9 cellular contexts compared by ENCODE assay signal in genomic region chr17:66829386-66829864, GRCh38. TPM values are rescaled to one million over a fixed set of nuclear protein-coding genes. Genes with fewer than 3 reads are reported as not detected.
DNase-seq lines count a peak whose midpoint lies in the region; ATAC-seq, FAIRE-seq and TF ChIP-seq lines count a peak whose summit lies in the region.
"Had no signal": no experiment of that assay in that cellular context is flagged by ENCODE, and none has a peak within 500 bp of the region (broad histone marks: within the 10 kb centered on the region; RNA-seq: fewer than 3 reads in every experiment).

No MANE protein-coding gene starts in this region.

- no peaks in the 10 kb centered on the region for H3K36me3 Mint-ChIP-seq in activated CD4-positive, alpha-beta T cell treated with anti-CD3 and anti-CD28 coated beads for 36 hours (ENCODE audit: low read depth)

- no peak for TF ChIP-seq CTCF in kidney (IDR thresholded peaks at IDR 0.05; ENCODE audit: borderline replicate concordance, extremely low read depth, insufficient read depth)

- CTCF ChIA-PET in activated CD4-positive, alpha-beta T cell treated with anti-CD3 and anti-CD28 coated beads for 36 hours (lab: Charles Lee), result no interaction called here

- no peak for FAIRE-seq in kidney (lab: Jason Lieb, UNC)

- intact Hi-C loops in activated CD4-positive, alpha-beta T cell treated with anti-CD3 and anti-CD28 coated beads for 36 hours (cut with DNase I, micrococcal nuclease), result no loop called here
- intact Hi-C loops in posterior vena cava (cut with DNase I) (no loop called here), kidney (cut with DNase I) (no loop called here)

- H3K4me1 ChIP-seq in SJCRH30 (peaks cover 17% of the 10 kb centered on the region), kidney (ENCODE audit: control insufficient read depth in 1 of 2, insufficient read depth in 1 of 2, low read depth in 1 of 2, low read length in 2 of 2) (peaks cover 0 to 1% of the 10 kb centered on the region in 2 donors)

- no peaks in the 10 kb centered on the region for H3K27me3 ChIP-seq in SJCRH30

- H3K4me1 Mint-ChIP-seq in activated CD4-positive, alpha-beta T cell treated with anti-CD3 and anti-CD28 coated beads for 36 hours, result no peaks in the 10 kb centered on the region

- POLR2A ChIA-PET in activated CD4-positive, alpha-beta T cell treated with anti-CD3 and anti-CD28 coated beads for 36 hours (lab: Charles Lee), result no interaction called here

- no peak overlapping the region for H3K27ac ChIP-seq in SJCRH30
- H3K27ac ChIP-seq in kidney (ENCODE audit: low read depth in 2 of 2, low read length in 2 of 2), result no peak overlapping the region

- no peaks in the 10 kb centered on the region for H3K9me3 Mint-ChIP-seq in activated CD4-positive, alpha-beta T cell treated with anti-CD3 and anti-CD28 coated beads for 36 hours (ENCODE audit: low read depth)

- no peak overlapping the region for H3K4me3 Mint-ChIP-seq in activated CD4-positive, alpha-beta T cell treated with anti-CD3 and anti-CD28 coated beads for 36 hours

- no peaks in the 10 kb centered on the region for H3K9me3 ChIP-seq in SJCRH30 (replicated peaks)
- H3K9me3 ChIP-seq in kidney (ENCODE audit: control insufficient read depth in 1 of 2, low read length in 2 of 2), result no peaks in the 10 kb centered on the region

- peaks cover 55% of the 10 kb centered on the region for H3K27me3 Mint-ChIP-seq in activated CD4-positive, alpha-beta T cell treated with anti-CD3 and anti-CD28 coated beads for 36 hours

- no peaks in the 10 kb centered on the region for H3K36me3 ChIP-seq in SJCRH30
- H3K36me3 ChIP-seq in kidney (ENCODE audit: control insufficient read depth in 1 of 2, insufficient read depth in 2 of 2, low read length in 2 of 2), result no peaks in the 10 kb centered on the region

- ATAC-seq in activated CD4-positive, alpha-beta T cell treated with anti-CD3 and anti-CD28 coated beads for 36 hours, result no peak
- ATAC-seq in HG02885 (IDR thresholded peaks at IDR 0.05; ENCODE audit: poor library complexity, unreplicated experiment), result no peak

- peak; percentile 49 for DNase-seq in activated CD4-positive, alpha-beta T cell treated with anti-CD3 and anti-CD28 coated beads for 36 hours
- no peak for DNase-seq in activated CD4-positive, alpha-beta T cell treated with anti-CD3 and anti-CD28 coated beads for 1 hour
- peak; percentile 75 to 85 for DNase-seq in SJCRH30
- DNase-seq in fibroblast of peridontal ligament (ENCODE audit: extremely low read depth), result peak; percentile 70
- DNase-seq in posterior vena cava (ENCODE audit: low spot score), result peak; percentile 75
- DNase-seq in occipital lobe (lab: John Stamatoyannopoulos, UW), result no peak
- DNase-seq in kidney, result no peak

- H3K9ac ChIP-seq in kidney (ENCODE audit: low read length in 2 of 2), result no peak overlapping the region

- H3K27ac Mint-ChIP-seq in activated CD4-positive, alpha-beta T cell treated with anti-CD3 and anti-CD28 coated beads for 36 hours, result no peak overlapping the region

- no peak overlapping the region for H3K4me3 ChIP-seq in SJCRH30
- H3K4me3 ChIP-seq in kidney (ENCODE audit: low read length in 2 of 2), result no peak overlapping the region

RNA-seq across cellular contexts. Expression of gene CACNG5, which starts 5.5 kb away (rescaled TPM):
- total RNA-seq in activated CD4-positive, alpha-beta T cell treated with anti-CD3 and anti-CD28 coated beads for 36 hours, result not detected
- 0.10 TPM in 1 of 2 replicates, not detected in the other for total RNA-seq in SJCRH30 (2014; rRNA removed; shearing (Covaris generic))
- total RNA-seq in posterior vena cava (not detected), occipital lobe (0.31 TPM), kidney (not detected)
- polyA plus RNA-seq in kidney (ENCODE audit: insufficient read depth, low read depth, low replicate concordance), result not detected
- total RNA-seq: CD4-positive, alpha-beta memory T cell had no signal
- polyA plus RNA-seq: CD4-positive, alpha-beta memory T cell had no signal

Comparison
In these comparisons a context has a peak if more than half of its experiments do, and no peak if none do; other contexts are left out.
1. DNase-seq: peak in activated CD4-positive, alpha-beta T cell treated with anti-CD3 and anti-CD28 coated beads for 36 hours (single experiment), SJCRH30 (2 of 2), fibroblast of peridontal ligament (single experiment) and posterior vena cava (single experiment); none in activated CD4-positive, alpha-beta T cell treated with anti-CD3 and anti-CD28 coated beads for 1 hour (single experiment), occipital lobe (single experiment) and kidney (single experiment).